In genomic region chr1:178962853-178963810, GRCh38 we compare ENCODE assay signal across 23 cellular contexts.
DNase-seq lines count a peak whose midpoint lies in the region; ATAC-seq and TF ChIP-seq lines count a peak whose summit lies in the region.
"Had no signal": no experiment of that assay in that cellular context is flagged by ENCODE, and none has a peak within 500 bp of the region (broad histone marks: within the 10 kb centered on the region; RNA-seq: fewer than 3 reads in every experiment).

No MANE protein-coding gene starts in this region.

- H3K27me3 ChIP-seq in skeletal muscle tissue (ENCODE audit: control insufficient read depth in 3 of 3, insufficient read depth in 3 of 3, low read length in 3 of 3): no peaks in the 10 kb centered on the region
- no peaks in the 10 kb centered on the region for H3K27me3 ChIP-seq in vagina

- no peaks in the 10 kb centered on the region for H3K36me3 ChIP-seq in skeletal muscle tissue (ENCODE audit: control insufficient read depth in 3 of 3, insufficient read depth in 3 of 3, low read length in 3 of 3)
- no peaks in the 10 kb centered on the region for H3K36me3 ChIP-seq in vagina

- H3K27ac ChIP-seq in coronary artery: no peak overlapping the region
- peak overlapping the region; percentile 28 for H3K27ac ChIP-seq in skeletal muscle tissue (ENCODE audit: low read depth, low read length)
- no peak overlapping the region for H3K27ac ChIP-seq in vagina

- ATAC-seq in GM18505 (IDR thresholded peaks at IDR 0.05; ENCODE audit: unreplicated experiment): no peak
- ATAC-seq in HG02938 (IDR thresholded peaks at IDR 0.05; ENCODE audit: unreplicated experiment): no peak
- ATAC-seq: activated CD8-positive, alpha-beta memory T cell treated with anti-CD3 and anti-CD28 coated beads, Interleukin-2, amount 10 ng/mL, durations not matched to agents 7 days and 5 days; natural killer cell treated with Interleukin-12 subunit alpha and Interleukin-12 subunit beta and Interleukin-15 and Interleukin-18, amount 100 ng/mL, for 72 hours had no signal

- TF ChIP-seq POLR2A in GM18505 (IDR thresholded peaks at IDR 0.05; ENCODE audit: borderline replicate concordance, extremely low read depth, insufficient read depth, insufficient read length): no peak
- TF ChIP-seq POLR2A in vagina (IDR thresholded peaks at IDR 0.05): no peak

- H3K4me1 ChIP-seq in skeletal muscle tissue (ENCODE audit: control insufficient read depth in 3 of 3, insufficient read depth in 3 of 3, low read length in 3 of 3): peaks cover 7 to 11% (median 10%) of the 10 kb centered on the region in 3 donors
- no peaks in the 10 kb centered on the region for H3K4me1 ChIP-seq in vagina
- H3K4me1 ChIP-seq: Caco-2 had no signal

- peak; percentile 22 for DNase-seq in LNCaP clone FGC (ENCODE audit: low read depth)
- DNase-seq in coronary artery (ENCODE audit: low spot score): peak; percentile 35
- peak; percentile 7 for DNase-seq in medulla oblongata (ENCODE audit: extremely low spot score)
- no peak for DNase-seq in NCI-H2107 treated with DMSO at 0.1 percent for 48 hours (lab: John Stamatoyannopoulos, UW; ENCODE audit: unreplicated experiment)
- DNase-seq in vagina (ENCODE audit: extremely low spot score in 2 of 2): no peak
- DNase-seq: activated CD4-positive, alpha-beta T cell treated with anti-CD3 and anti-CD28 coated beads for 4 hours; activated CD8-positive, alpha-beta memory T cell treated with anti-CD3 and anti-CD28 coated beads, Interleukin-2, amount 10 ng/mL, durations not matched to agents 7 days and 5 days; Caco-2; DND-41; HFFc6; Kasumi-1; midbrain; NCI-H1092 treated with DMSO at 0.1 percent for 48 hours; NCI-H2081 treated with DMSO at 0.1 percent for 48 hours; NCI-H446 treated with DMSO at 0.1 percent for 48 hours; posterior cingulate gyrus; stimulated activated CD4-positive, alpha-beta T cell treated with anti-CD3 and anti-CD28 coated beads, Interleukin-4, amount 100 ng/mL, for 1 hour; stimulated activated naive CD4-positive, alpha-beta T cell; trophoblast cell had no signal

- peak overlapping the region in 2 of 3 donors; percentile 16 to 65 for H3K9ac ChIP-seq in skeletal muscle tissue (ENCODE audit: low read depth in 1 of 3, low read length in 3 of 3)

- intact Hi-C loops in vagina (cut with DNase I): no loop called here

- H3K4me3 ChIP-seq in LNCaP clone FGC (ENCODE audit: low read depth, low read length) (no peak overlapping the region), coronary artery (no peak overlapping the region), skeletal muscle tissue (ENCODE audit: low read length in 3 of 3) (peak overlapping the region in 2 of 3 donors; percentile 40 to 41), vagina (no peak overlapping the region)

- no peaks in the 10 kb centered on the region for H3K9me3 ChIP-seq in skeletal muscle tissue (ENCODE audit: control insufficient read depth in 3 of 3, low read length in 3 of 3)
- H3K9me3 ChIP-seq in vagina: no peaks in the 10 kb centered on the region

- TF ChIP-seq CTCF in LNCaP clone FGC (IDR thresholded peaks at IDR 0.05; ENCODE audit: control insufficient read depth, extremely low read depth, insufficient read depth) (no peak), coronary artery (IDR thresholded peaks at IDR 0.05) (no peak), vagina (IDR thresholded peaks at IDR 0.05) (no peak)

Comparison
In these comparisons a context has a peak if more than half of its experiments do, and no peak if none do; other contexts are left out.
1. DNase-seq: peak in LNCaP clone FGC (single experiment), coronary artery (single experiment) and medulla oblongata (single experiment); none in NCI-H2107 treated with DMSO at 0.1 percent for 48 hours (single experiment) and vagina (0 of 2).
2. H3K4me3 ChIP-seq: peak in skeletal muscle tissue (2 of 3); none in LNCaP clone FGC (single experiment), coronary artery (single experiment) and vagina (0 of 2).